ENCODE assay signal across 8 cellular contexts in genomic region chr7:142385528-142386340, GRCh38.
DNase-seq lines count a peak whose midpoint lies in the region; ATAC-seq, FAIRE-seq and TF ChIP-seq lines count a peak whose summit lies in the region.

No MANE protein-coding gene starts in this region.

- no peaks in the 10 kb centered on the region for H3K9me3 ChIP-seq in HepG2 (ENCODE audit: low read length)

- TF ChIP-seq CTCF in cardiac fibroblast (IDR thresholded peaks at IDR 0.05; ENCODE audit: low read depth, low read length) (peak; percentile 74), HepG2 (CRISPR knock-in tag; IDR thresholded peaks at IDR 0.05) (peak; percentile 53)

- POLR2A ChIA-PET in HepG2 (lab: Yijun Ruan, JAX), result no interaction called here

- FAIRE-seq in HepG2 (lab: Jason Lieb, UNC), result peak; percentile 67

- DNase-seq in NCI-H187 (lab: John Stamatoyannopoulos, UW), result peak; percentile 27 to 30
- no peak for DNase-seq in NCI-H187 treated with DMSO at 0.1 percent for 48 hours (lab: John Stamatoyannopoulos, UW)
- DNase-seq in KBM-7, result peak; percentile 85
- peak; percentile 82 for DNase-seq in SK-N-DZ (ENCODE audit: low spot score)
- DNase-seq in cardiac fibroblast (ENCODE audit: low read depth in 2 of 2), result peak; percentile 75 to 80
- DNase-seq in HepG2 (ENCODE audit: low spot score), result peak; percentile 32
- peak; percentile 81 for DNase-seq in superior temporal gyrus (ENCODE audit: extremely low spot score)

- TF ChIP-seq EP300 in HepG2 (IDR thresholded peaks at IDR 0.05; ENCODE audit: low read depth in 2 of 2, low read length in 2 of 2) (no peak), HepG2 (CRISPR knock-in tag; IDR thresholded peaks at IDR 0.05; ENCODE audit: borderline replicate concordance) (no peak)

- ATAC-seq in GM21723 (IDR thresholded peaks at IDR 0.05; ENCODE audit: unreplicated experiment) (peak; percentile 77), HepG2 (peak; percentile 82)

- H3K27ac ChIP-seq in HepG2 (ENCODE audit: extremely low read length, insufficient read depth, low read length), result no peak overlapping the region

- no peaks in the 10 kb centered on the region for H3K36me3 ChIP-seq in HepG2 (replicated peaks in 1 of 2; ENCODE audit: control insufficient read depth in 1 of 2, insufficient read depth in 2 of 2, low read length in 2 of 2)

- intact Hi-C loops in HepG2 (cut with micrococcal nuclease; ENCODE audit: unreplicated experiment), result loop anchor here (1.0 kb wide), 1 partner anchor 98 kb away; no protein-coding TSS in a partner anchor

- no peak overlapping the region for H3K9ac ChIP-seq in HepG2 (ENCODE audit: insufficient read depth, low read depth, low read length)

- no peaks in the 10 kb centered on the region for H3K27me3 ChIP-seq in HepG2 (ENCODE audit: control insufficient read depth in 1 of 2, insufficient read depth in 2 of 2, low read length in 2 of 2)

- peaks cover 18% of the 10 kb centered on the region for H3K4me1 ChIP-seq in HepG2 (ENCODE audit: insufficient read depth, low read length)

- in situ Hi-C loops in KBM-7 (cut with MboI; ENCODE audit: low pct_unique_long_range_greater_than_20kb, low sequenced_read_pairs), result no loop called here
- in situ Hi-C loops in HepG2 (cut with HindIII; ENCODE audit: extremely low pct_ligation_motif_present, low pct_unique_long_range_greater_than_20kb), result no loop called here

- H3K4me2 ChIP-seq in HepG2 (ENCODE audit: low read depth, low read length), result no peak overlapping the region

- TF ChIP-seq RAD21 in HepG2 (CRISPR knock-in tag; IDR thresholded peaks at IDR 0.05), result no peak

- no peak overlapping the region for H2AFZ ChIP-seq in HepG2 (ENCODE audit: low read length)

- BruUV-seq in HepG2 (replicated peaks; lab: Mats Ljungman, UMichigan), result no TSS peak

- TF ChIP-seq POLR2A in HepG2 (IDR thresholded peaks at IDR 0.05; ENCODE audit: insufficient read depth in 1 of 2, low read depth in 2 of 2, low read length in 2 of 2), result no peak

- H3K4me3 ChIP-seq in cardiac fibroblast (replicated peaks in 1 of 2; ENCODE audit: low read depth in 2 of 2, low read length in 2 of 2) (no peak overlapping the region), HepG2 (replicated peaks in 1 of 3; ENCODE audit: insufficient read depth in 1 of 3, low read depth in 2 of 3, low read length in 3 of 3) (no peak overlapping the region)

- no peaks in the 10 kb centered on the region for H3K79me2 ChIP-seq in HepG2 (ENCODE audit: insufficient read depth, low read length)

- H4K20me1 ChIP-seq in HepG2 (ENCODE audit: insufficient read depth, low read length), result no peaks in the 10 kb centered on the region

- CTCF ChIA-PET in HepG2 (lab: Yijun Ruan, JAX; ENCODE audit: low intra/inter-chr PET ratio, low total read pairs), result no interaction called here

- WGBS in HepG2 (ENCODE audit: low lambda C conversion rate), result 17% methylated on average over 7 of the region's 8 CpGs

TF ChIP-seq in HepG2, 621 proteins besides CTCF, POLR2A, EP300 and RAD21:
- TF ChIP-seq RNF2 (conservative IDR thresholded peaks at IDR 0.05; ENCODE audit: low read depth) (no peak), ZNF772 (CRISPR knock-in tag; IDR thresholded peaks at IDR 0.05) (no peak), CEBPB (IDR thresholded peaks at IDR 0.05; ENCODE audit: borderline replicate concordance, low read depth, low read length) (peak; percentile 31; the same call in 1 of the 2 replicates), SMC3 (IDR thresholded peaks at IDR 0.05; ENCODE audit: low read length) (peak; percentile 21; the same call in 1 of the 2 replicates), CEBPG (CRISPR knock-in tag; IDR thresholded peaks at IDR 0.05) (peak; percentile 47; the same call in 1 of the 2 replicates), ZNF143 (CRISPR knock-in tag; IDR thresholded peaks at IDR 0.05) (peak; percentile 77), ZNF652 (CRISPR knock-in tag; IDR thresholded peaks at IDR 0.05; ENCODE audit: borderline replicate concordance, low read depth) (peak; percentile 60; the same call in 1 of the 2 replicates)
